ENCODE assay signal across 1 cellular context in genomic region chr3:191492601-191493000, GRCh38.
TF ChIP-seq lines count a peak whose summit lies in the region.

No MANE protein-coding gene starts in this region.

TF ChIP-seq in IMR-90, 13 proteins besides CTCF, POLR2A, EP300 and RAD21:
- no peak for TF ChIP-seq USF2 (IDR thresholded peaks at IDR 0.05; ENCODE audit: low read depth, low read length)
- no peak for TF ChIP-seq FOS (IDR thresholded peaks at IDR 0.05; ENCODE audit: low read depth, low read length)
- TF ChIP-seq RFX5 (IDR thresholded peaks at IDR 0.05; ENCODE audit: low read depth, low read length) = no peak
- TF ChIP-seq CHD1 (IDR thresholded peaks at IDR 0.05; ENCODE audit: low read depth, low read length) = no peak
- no peak for TF ChIP-seq MAZ (IDR thresholded peaks at IDR 0.05; ENCODE audit: borderline replicate concordance, low read depth, low read length)
